18 cellular contexts compared by ENCODE assay signal in genomic region chr12:82942963-82943362, GRCh38.
A peak's percentile ranks its signal among the peaks of the same experiment; 100 is the strongest.
DNase-seq lines count a peak whose midpoint lies in the region; ATAC-seq and TF ChIP-seq lines count a peak whose summit lies in the region.
"Had no signal": no experiment of that assay in that cellular context is flagged by ENCODE, and none has a peak within 500 bp of the region (broad histone marks: within the 10 kb centered on the region; RNA-seq: fewer than 3 reads in every experiment).

No MANE protein-coding gene starts in this region.

- dilution Hi-C loops in mammary epithelial cell (cut with HindIII; ENCODE audit: low sequenced_read_pairs): no loop called here

- DNase-seq in mammary epithelial cell (peak; percentile 26), retinal pigment epithelial cell (ENCODE audit: low read depth) (peak; percentile 76), amygdala (lab: John Stamatoyannopoulos, UW) (no peak), SW 1271 (lab: John Stamatoyannopoulos, UW) (no peak), globus pallidus (ENCODE audit: low spot score) (no peak)
- DNase-seq: activated CD4-positive, alpha-beta T cell treated with anti-CD3 and anti-CD28 coated beads, Interleukin-2, amount 10 ng/mL, durations not matched to agents 24 days and 14 days; activated T-cell treated with anti-CD3 and anti-CD28 coated beads for 4 hours; NCI-H1417 treated with DMSO at 0.1 percent for 48 hours; NCI-H446 treated with DMSO at 0.1 percent for 48 hours; SJCRH30; stimulated activated CD4-positive, alpha-beta T cell treated with anti-CD3 and anti-CD28 coated beads, Interleukin-12 subunit alpha, Interleukin-12 subunit beta, amount 100 ng/mL, for 4 hours; stomach; T-helper 9 cell had no signal

- CTCF ChIA-PET in mammary epithelial cell (lab: Charles Lee; ENCODE audit: low non-redundant PET): no interaction called here

- no peak overlapping the region for H2AFZ ChIP-seq in mammary epithelial cell (ENCODE audit: low read depth, low read length)

- intact Hi-C loops in mammary epithelial cell (cut with micrococcal nuclease): no loop called here

- H3K36me3 ChIP-seq in mammary epithelial cell (ENCODE audit: insufficient read depth, low read length): no peaks in the 10 kb centered on the region
- H3K36me3 ChIP-seq: BLaER1, SJCRH30, stomach had no signal

- H3K4me2 ChIP-seq in mammary epithelial cell (ENCODE audit: insufficient read depth, low read depth, low read length): no peak overlapping the region
- H3K4me2 ChIP-seq: BLaER1, KMS-11 had no signal

- no peaks in the 10 kb centered on the region for H3K4me1 ChIP-seq in mammary epithelial cell (ENCODE audit: insufficient read depth, low read length)
- H3K4me1 ChIP-seq: BLaER1, SJCRH30 had no signal

- H3K4me3 ChIP-seq in mammary epithelial cell (replicated peaks in 1 of 3; ENCODE audit: insufficient read depth in 1 of 3, low read depth in 2 of 3, low read length in 3 of 3) (no peak overlapping the region), retinal pigment epithelial cell (ENCODE audit: low read length) (no peak overlapping the region)
- H3K4me3 ChIP-seq: BLaER1, SJCRH30, stomach had no signal

- in situ Hi-C loops in mammary epithelial cell (cut with MboI; ENCODE audit: low sequenced_read_pairs in 2 of 2): no loop called here

- ATAC-seq in GM21619 (IDR thresholded peaks at IDR 0.05; ENCODE audit: unreplicated experiment): peak; percentile 58
- peak; percentile 63 for ATAC-seq in HG03378 (IDR thresholded peaks at IDR 0.05; ENCODE audit: unreplicated experiment)

- no peaks in the 10 kb centered on the region for H4K20me1 ChIP-seq in mammary epithelial cell (ENCODE audit: insufficient read depth, low read length)
- H4K20me1 ChIP-seq: BLaER1 had no signal

- WGBS in mammary epithelial cell (ENCODE audit: low coverage, missing lambda C conversion rate): 50% methylated on average over 2 of the region's 2 CpGs

- no peak overlapping the region for H3K9ac ChIP-seq in mammary epithelial cell (ENCODE audit: insufficient read depth, low read length)
- H3K9ac ChIP-seq: BLaER1, KMS-11 had no signal

- no peaks in the 10 kb centered on the region for H3K79me2 ChIP-seq in mammary epithelial cell (ENCODE audit: insufficient read depth, low read length)

- no peaks in the 10 kb centered on the region for H3K27me3 ChIP-seq in mammary epithelial cell (ENCODE audit: insufficient read depth, low read length)
- H3K27me3 ChIP-seq: BLaER1, SJCRH30, stomach had no signal

- H3K27ac ChIP-seq in mammary epithelial cell (ENCODE audit: insufficient read depth, low read depth, low read length): no peak overlapping the region
- H3K27ac ChIP-seq: BLaER1, HL-60, KMS-11, SJCRH30, stomach had no signal

- BruUV-seq in mammary epithelial cell (replicated peaks; lab: Mats Ljungman, UMichigan): no TSS peak

- TF ChIP-seq CTCF in mammary epithelial cell (conservative IDR thresholded peaks at IDR 0.05 in 1 of 2, IDR thresholded peaks at IDR 0.05 in 1 of 2; ENCODE audit: extremely low read depth in 1 of 2, insufficient read depth in 1 of 2, low read depth in 1 of 2, low read length in 2 of 2) (no peak), retinal pigment epithelial cell (conservative IDR thresholded peaks at IDR 0.05; ENCODE audit: low read depth, low read length) (no peak)

- no peaks in the 10 kb centered on the region for H3K9me3 ChIP-seq in mammary epithelial cell (replicated peaks; ENCODE audit: insufficient read depth, low read length)
- H3K9me3 ChIP-seq: BLaER1, SJCRH30, stomach had no signal

Comparison
In these comparisons a context has a peak if more than half of its experiments do, and no peak if none do; other contexts are left out.
1. DNase-seq: peak in mammary epithelial cell (single experiment) and retinal pigment epithelial cell (single experiment); none in amygdala (0 of 56), SW 1271 (0 of 2) and globus pallidus (single experiment).